ENCODE assay signal across 30 cellular contexts in genomic region chr9:38200431-38200830, GRCh38.
DNase-seq lines count a peak whose midpoint lies in the region; ATAC-seq and TF ChIP-seq lines count a peak whose summit lies in the region.
"Had no signal": no experiment of that assay in that cellular context is flagged by ENCODE, and none has a peak within 500 bp of the region (broad histone marks: within the 10 kb centered on the region; RNA-seq: fewer than 3 reads in every experiment).

No MANE protein-coding gene starts in this region.

- TF ChIP-seq CTCF in glutamatergic neuron (IDR thresholded peaks at IDR 0.05; ENCODE audit: partially characterized antibody, unreplicated experiment) (no peak), testis (IDR thresholded peaks at IDR 0.05) (no peak)

- no peaks in the 10 kb centered on the region for H3K27me3 ChIP-seq in testis
- H3K27me3 ChIP-seq: adrenal gland, breast epithelium, suprapubic skin had no signal

- no peaks in the 10 kb centered on the region for H3K4me1 ChIP-seq in testis
- H3K4me1 ChIP-seq: adrenal gland had no signal

- H3K4me3 ChIP-seq in testis, result no peak overlapping the region
- H3K4me3 ChIP-seq: adrenal gland, breast epithelium, coronary artery, heart left ventricle, lung, PC-9, suprapubic skin had no signal

- intact Hi-C loops in testis (cut with DNase I; ENCODE audit: low total_unique reads), result no loop called here

- ATAC-seq in GM21786 (IDR thresholded peaks at IDR 0.05; ENCODE audit: unreplicated experiment), result no peak
- ATAC-seq: heart left ventricle; Right ventricle myocardium inferior; stimulated activated naive B cell treated with anti-CD40 and anti-IgM and Interleukin-4, amounts not matched to agents 10 μg/mL and 1 μg/mL and 100 μg/mL, for 72 hours had no signal

- 53 to 69% methylated on average over 9 of the region's 9 CpGs for WGBS in testis, 2 donors

- H3K27me3 Mint-ChIP-seq in glutamatergic neuron (ENCODE audit: unreplicated experiment), result peaks cover 3% of the 10 kb centered on the region
- H3K27me3 Mint-ChIP-seq: CD4-positive, alpha-beta T cell had no signal

- H3K36me3 ChIP-seq in testis (ENCODE audit: low read depth, missing control alignments), result no peaks in the 10 kb centered on the region
- H3K36me3 ChIP-seq: adrenal gland, breast epithelium, heart left ventricle, suprapubic skin had no signal

- H3K4me1 Mint-ChIP-seq in glutamatergic neuron (ENCODE audit: low read depth, unreplicated experiment), result peaks cover 14% of the 10 kb centered on the region
- H3K4me1 Mint-ChIP-seq: activated CD4-positive, alpha-beta T cell treated with anti-CD3 and anti-CD28 coated beads, Interleukin-2, amount 10 ng/mL, durations not matched to agents 7 days and 5 days; stimulated activated naive B cell treated with anti-CD40 and anti-IgM and Interleukin-4, amounts not matched to agents 10 μg/mL and 1 μg/mL and 100 μg/mL, for 72 hours had no signal

- peak overlapping the region; percentile 62 for H3K27ac Mint-ChIP-seq in glutamatergic neuron (ENCODE audit: unreplicated experiment)
- H3K27ac Mint-ChIP-seq: activated CD4-positive, alpha-beta T cell treated with anti-CD3 and anti-CD28 coated beads, Interleukin-2, amount 10 ng/mL, durations not matched to agents 7 days and 5 days; activated T-cell treated with anti-CD3 and anti-CD28 coated beads, Interleukin-2, amount 50 U/mL, for 24 hours; CD4-positive, alpha-beta T cell; nephron progenitor cell; stimulated activated naive B cell treated with anti-CD40 and anti-IgM and Interleukin-4, amounts not matched to agents 10 μg/mL and 1 μg/mL and 100 μg/mL, for 72 hours had no signal

- DNase-seq in NCI-H146 (lab: John Stamatoyannopoulos, UW), result peak; percentile 22
- DNase-seq in NCI-H146 treated with DMSO at 0.1 percent for 48 hours (lab: John Stamatoyannopoulos, UW; ENCODE audit: unreplicated experiment), result no peak
- peak; percentile 40 for DNase-seq in glutamatergic neuron
- DNase-seq in testis, result peak; percentile 18
- DNase-seq in HPDE6-E6E7 (ENCODE audit: extremely low spot score), result no peak
- no peak for DNase-seq in SW 1271 (lab: John Stamatoyannopoulos, UW)
- DNase-seq: activated CD4-positive, alpha-beta T cell treated with anti-CD3 and anti-CD28 coated beads, Interleukin-2, amount 10 ng/mL, durations not matched to agents 7 days and 5 days; activated naive CD4-positive, alpha-beta T cell; activated T-cell treated with anti-CD3 and anti-CD28 coated beads, Interleukin-2, amount 50 U/mL, for 24 hours; CD4-positive, alpha-beta T cell; effector memory CD4-positive, alpha-beta T cell; H7; heart left ventricle; IMR-90; kidney glomerular epithelial cell; NCI-H1092; NCI-H2029; nephron progenitor cell; PC-9; stimulated activated CD4-positive, alpha-beta T cell treated with anti-CD3 and anti-CD28 coated beads, Interleukin-15, amount 100 ng/mL, for 24 hours; stimulated activated naive B cell treated with anti-CD40 and anti-IgM and Interleukin-4, amounts not matched to agents 10 μg/mL and 1 μg/mL and 100 μg/mL, for 72 hours had no signal

- no peak for TF ChIP-seq POLR2A in testis (IDR thresholded peaks at IDR 0.05)

- no peaks in the 10 kb centered on the region for H3K9me3 Mint-ChIP-seq in glutamatergic neuron (ENCODE audit: unreplicated experiment)
- H3K9me3 Mint-ChIP-seq: activated T-cell treated with anti-CD3 and anti-CD28 coated beads, Interleukin-2, amount 50 U/mL, for 24 hours; CD4-positive, alpha-beta T cell had no signal

- no peak overlapping the region for H3K4me3 Mint-ChIP-seq in glutamatergic neuron (ENCODE audit: unreplicated experiment)
- H3K4me3 Mint-ChIP-seq: activated CD4-positive, alpha-beta T cell treated with anti-CD3 and anti-CD28 coated beads, Interleukin-2, amount 10 ng/mL, durations not matched to agents 7 days and 5 days; activated T-cell treated with anti-CD3 and anti-CD28 coated beads, Interleukin-2, amount 50 U/mL, for 24 hours; CD4-positive, alpha-beta T cell; nephron progenitor cell; stimulated activated naive B cell treated with anti-CD40 and anti-IgM and Interleukin-4, amounts not matched to agents 10 μg/mL and 1 μg/mL and 100 μg/mL, for 72 hours had no signal

- H3K9me3 ChIP-seq in testis, result no peaks in the 10 kb centered on the region
- H3K9me3 ChIP-seq: adrenal gland, breast epithelium, heart left ventricle, suprapubic skin had no signal

- peaks cover 16% of the 10 kb centered on the region for H3K36me3 Mint-ChIP-seq in glutamatergic neuron (ENCODE audit: unreplicated experiment)

- H3K27ac ChIP-seq in angular gyrus (ENCODE audit: low read depth, low read length) (peak overlapping the region; percentile 11), testis (no peak overlapping the region)
- H3K27ac ChIP-seq: 22Rv1, adrenal gland, breast epithelium, coronary artery, heart left ventricle, PC-9, suprapubic skin had no signal

Comparison
In these comparisons a context has a peak if more than half of its experiments do, and no peak if none do; other contexts are left out.
1. DNase-seq: peak in NCI-H146 (single experiment), glutamatergic neuron (single experiment) and testis (single experiment); none in NCI-H146 treated with DMSO at 0.1 percent for 48 hours (single experiment), HPDE6-E6E7 (single experiment) and SW 1271 (0 of 2).